ENCODE assay signal across 10 cellular contexts in genomic region chr3:125211523-125212095, GRCh38. TPM values are rescaled to one million over a fixed set of nuclear protein-coding genes. Genes with fewer than 3 reads are reported as not detected.
A peak's percentile ranks its signal among the peaks of the same experiment; 100 is the strongest.
DNase-seq lines count a peak whose midpoint lies in the region; ATAC-seq and TF ChIP-seq lines count a peak whose summit lies in the region.
"Had no signal": no experiment of that assay in that cellular context is flagged by ENCODE, and none has a peak within 500 bp of the region (broad histone marks: within the 10 kb centered on the region; RNA-seq: fewer than 3 reads in every experiment).

No MANE protein-coding gene starts in this region.

- H3K4me1 Mint-ChIP-seq in central memory CD8-positive, alpha-beta T cell: peaks cover 16% of the 10 kb centered on the region

- ATAC-seq in central memory CD8-positive, alpha-beta T cell (replicated peaks; ENCODE audit: extremely low read depth, poor library complexity, severe bottlenecking): no peak

- H4K8ac ChIP-seq in mesendoderm (ENCODE audit: low read depth, low read length): no peak overlapping the region

- H3K23ac ChIP-seq in mesendoderm (ENCODE audit: low read length): no peak overlapping the region

- no peak for TF ChIP-seq EP300 in transverse colon (IDR thresholded peaks at IDR 0.05; ENCODE audit: low read depth)

- no peaks in the 10 kb centered on the region for H3K9me3 Mint-ChIP-seq in central memory CD8-positive, alpha-beta T cell

- H3K27ac ChIP-seq in cardiac muscle cell: no peak overlapping the region
- no peak overlapping the region for H3K27ac ChIP-seq in right atrium auricular region
- no peak overlapping the region for H3K27ac ChIP-seq in mesendoderm (ENCODE audit: low read depth, low read length)
- peak overlapping the region in 1 of 4 donors; percentile 65 for H3K27ac ChIP-seq in transverse colon
- H3K27ac ChIP-seq: BLaER1 treated with 17β-estradiol and CSF1 and Interleukin-3, amounts not matched to agents 10 nM and 100 nM had no signal

- peak overlapping the region; percentile 57 for H3K4me3 ChIP-seq in cardiac muscle cell
- H3K4me3 ChIP-seq in right atrium auricular region: peak overlapping the region in 1 of 2 donors; percentile 58
- peak overlapping the region; percentile 62 for H3K4me3 ChIP-seq in mesendoderm (ENCODE audit: low read length)
- H3K4me3 ChIP-seq in transverse colon: peak overlapping the region in 3 of 4 donors; percentile 36 to 61 (median 58)
- H3K4me3 ChIP-seq: BLaER1 treated with 17β-estradiol and CSF1 and Interleukin-3, amounts not matched to agents 10 nM and 100 nM had no signal

- no CpG with 5 or more reads among the region's 11 CpGs for WGBS in mesendoderm (ENCODE audit: extremely low coverage, insufficient coverage, low lambda C conversion rate)
- 76 to 90% methylated on average over 2 to 11 of the region's 11 CpGs for WGBS in transverse colon (ENCODE audit: low coverage in 1 of 2), 2 donors

- peak overlapping the region; percentile 92 for H3K9ac ChIP-seq in mesendoderm (ENCODE audit: low read length)
- H3K9ac ChIP-seq: BLaER1 treated with 17β-estradiol and CSF1 and Interleukin-3, amounts not matched to agents 10 nM and 100 nM had no signal

- H3K36me3 ChIP-seq in cardiac muscle cell (no peaks in the 10 kb centered on the region), right atrium auricular region (no peaks in the 10 kb centered on the region), mesendoderm (ENCODE audit: control insufficient read depth, insufficient read depth, low read length) (no peaks in the 10 kb centered on the region), transverse colon (no peaks in the 10 kb centered on the region)
- H3K36me3 ChIP-seq: BLaER1 treated with 17β-estradiol and CSF1 and Interleukin-3, amounts not matched to agents 10 nM and 100 nM had no signal

- H3K9me3 ChIP-seq in cardiac muscle cell (ENCODE audit: low read depth): no peaks in the 10 kb centered on the region
- H3K9me3 ChIP-seq in right atrium auricular region: no peaks in the 10 kb centered on the region
- H3K9me3 ChIP-seq in transverse colon: no peaks in the 10 kb centered on the region

- H3K4me3 Mint-ChIP-seq in central memory CD8-positive, alpha-beta T cell: peak overlapping the region; percentile 36

- H2AK5ac ChIP-seq in mesendoderm (ENCODE audit: low read length): no peak overlapping the region

- H3K27me3 ChIP-seq in cardiac muscle cell: peaks cover 24% of the 10 kb centered on the region
- H3K27me3 ChIP-seq in right atrium auricular region: peaks cover 5 to 7% of the 10 kb centered on the region in 2 donors
- H3K27me3 ChIP-seq in mesendoderm (ENCODE audit: insufficient read depth, low read length, poor library complexity): no peaks in the 10 kb centered on the region
- H3K27me3 ChIP-seq in transverse colon: peaks cover 26% of the 10 kb centered on the region

- in situ Hi-C loops in transverse colon (cut with MboI; ENCODE audit: low pct_ligation_motif_present in 1 of 4, low pct_unique_long_range_greater_than_20kb in 1 of 4, low sequenced_read_pairs in 3 of 4): no loop called here

- peak overlapping the region; percentile 79 for H3K4me2 ChIP-seq in mesendoderm (ENCODE audit: low read length)
- H3K4me2 ChIP-seq: BLaER1 treated with 17β-estradiol and CSF1 and Interleukin-3, amounts not matched to agents 10 nM and 100 nM had no signal

- no peaks in the 10 kb centered on the region for H3K79me2 ChIP-seq in mesendoderm (ENCODE audit: control insufficient read depth, insufficient read depth, low read length)

- H3K56ac ChIP-seq in mesendoderm (ENCODE audit: low read length): peak overlapping the region; percentile 87

- DNase-seq in cardiac muscle cell (ENCODE audit: low read depth in 1 of 2, low spot score in 1 of 2): no peak
- DNase-seq in right atrium auricular region (ENCODE audit: low spot score): no peak
- DNase-seq in central memory CD8-positive, alpha-beta T cell (ENCODE audit: low spot score in 2 of 2): no peak
- no peak for DNase-seq in mesendoderm
- DNase-seq in transverse colon: no peak
- DNase-seq in NCI-H82 treated with DMSO at 0.1 percent for 48 hours (lab: John Stamatoyannopoulos, UW; ENCODE audit: unreplicated experiment): no peak
- no peak for DNase-seq in NCI-H2107 treated with DMSO at 0.1 percent for 48 hours (lab: John Stamatoyannopoulos, UW; ENCODE audit: unreplicated experiment)
- DNase-seq in GF-D8 (lab: John Stamatoyannopoulos, UW): no peak
- DNase-seq: SHP77 treated with DMSO at 0.1 percent for 48 hours had no signal

- peak overlapping the region; percentile 82 for H3K18ac ChIP-seq in mesendoderm (ENCODE audit: low read length)

- peaks cover 2% of the 10 kb centered on the region for H3K36me3 Mint-ChIP-seq in central memory CD8-positive, alpha-beta T cell (ENCODE audit: insufficient read depth)

- TF ChIP-seq POLR2A in transverse colon (IDR thresholded peaks at IDR 0.05): no peak

- peaks cover 39% of the 10 kb centered on the region for H3K27me3 Mint-ChIP-seq in central memory CD8-positive, alpha-beta T cell

- H2BK15ac ChIP-seq in mesendoderm (replicated peaks; ENCODE audit: low read depth): no peak overlapping the region

- H3K79me1 ChIP-seq in mesendoderm (ENCODE audit: low read length): no peaks in the 10 kb centered on the region

- no peak overlapping the region for H4K5ac ChIP-seq in mesendoderm (ENCODE audit: low read length)

- no peak overlapping the region for H2BK5ac ChIP-seq in mesendoderm (ENCODE audit: low read length)

- H2BK120ac ChIP-seq in mesendoderm (ENCODE audit: low read depth, low read length): no peak overlapping the region

- H3K4me1 ChIP-seq in cardiac muscle cell (ENCODE audit: low read depth) (no peaks in the 10 kb centered on the region), right atrium auricular region (peaks cover 0 to 16% of the 10 kb centered on the region in 2 donors), mesendoderm (ENCODE audit: control insufficient read depth, low read depth, low read length) (peaks cover 6% of the 10 kb centered on the region), transverse colon (peaks cover 9 to 18% (median 13%) of the 10 kb centered on the region in 4 donors)

- H3K4ac ChIP-seq in mesendoderm (ENCODE audit: low read depth, low read length): no peak overlapping the region

- H3K27ac Mint-ChIP-seq in central memory CD8-positive, alpha-beta T cell (ENCODE audit: low read depth): no peak overlapping the region

- intact Hi-C loops in transverse colon (cut with DNase I; ENCODE audit: low total_unique reads): no loop called here

- no peak for TF ChIP-seq CTCF in cardiac muscle cell (IDR thresholded peaks at IDR 0.05; ENCODE audit: low read depth, low read length)
- TF ChIP-seq CTCF in right atrium auricular region (IDR thresholded peaks at IDR 0.05): no peak
- TF ChIP-seq CTCF in transverse colon (IDR thresholded peaks at IDR 0.05): no peak

RNA-seq across cellular contexts. Expression of gene SLC12A8, which starts 0.9 kb away (rescaled TPM):
- total RNA-seq in cardiac muscle cell (1.7 and 3.4 TPM in 2 replicates), right atrium auricular region (1 to 10 TPM; 1.1 to 1.9 TPM), transverse colon (10 to 100 TPM in 1 of 4 donors, 1 to 10 TPM in 3; 5.4 to 10.5 (median 6.8) TPM)
- polyA plus RNA-seq in cardiac muscle cell: 3.1 and 6.9 TPM in 2 replicates
- 10.7 TPM for polyA plus RNA-seq in mesendoderm (2013, experiment 1 of 2)
- polyA plus RNA-seq in mesendoderm (2013, experiment 2 of 2): 9.8 TPM
